18 cellular contexts compared by ENCODE assay signal in the genomic region with DNA sequence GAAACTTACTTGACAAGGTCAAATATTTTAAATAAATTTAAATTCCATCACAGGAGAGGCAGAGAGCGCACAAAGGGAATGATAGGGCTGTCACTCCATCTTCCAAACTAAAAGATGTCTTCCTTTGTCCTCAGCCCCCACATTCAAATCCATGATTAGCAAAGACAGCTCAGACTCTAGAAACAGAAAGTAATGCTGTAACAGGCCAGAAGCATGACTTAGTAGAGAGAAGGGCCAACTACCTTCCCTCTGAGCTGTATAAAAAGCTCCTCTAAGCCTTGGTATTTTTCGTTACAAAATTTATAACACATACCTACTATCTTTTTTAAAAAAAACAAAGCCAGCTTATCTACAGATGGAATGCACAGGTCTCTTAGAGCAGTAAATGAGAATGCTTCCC.
"Had no signal": no experiment of that assay in that cellular context is flagged by ENCODE, and none has a peak within 500 bp of the region (broad histone marks: within the 10 kb centered on the region; RNA-seq: fewer than 3 reads in every experiment).

No MANE protein-coding gene starts in this region.

- DNase-seq: effector CD4-positive, alpha-beta T cell; foreskin melanocyte; left colon; left ventricle myocardium superior; mesendoderm; naive thymus-derived CD8-positive, alpha-beta T cell; ovary; small intestine; stimulated activated CD4-positive, alpha-beta T cell treated with anti-CD3 and anti-CD28 coated beads, Interleukin-12 subunit alpha, Interleukin-12 subunit beta, amount 100 ng/mL, for 4 hours; stimulated activated naive CD4-positive, alpha-beta T cell; stomach; substantia nigra; transverse colon had no signal

- H3K27me3 ChIP-seq: hepatocyte, ovary, stomach, transverse colon had no signal

- H3K9me3 ChIP-seq: ovary, stomach, thoracic aorta, transverse colon had no signal

- H2AFZ ChIP-seq: hepatocyte had no signal

- H3K4me3 ChIP-seq: coronary artery, hepatocyte, lung, ovary, stomach, thoracic aorta, transverse colon had no signal

- H3K36me3 ChIP-seq: ovary, stomach, transverse colon had no signal

- H3K79me2 ChIP-seq: hepatocyte had no signal

- FAIRE-seq: small intestine had no signal

- H3K27ac ChIP-seq: coronary artery, hepatocyte, ovary, stomach, thoracic aorta, transverse colon had no signal

- H3K4me1 ChIP-seq: stomach, transverse colon had no signal

- H3K4me2 ChIP-seq: hepatocyte had no signal

- ATAC-seq: left colon; left ventricle myocardium superior; naive thymus-derived CD8-positive, alpha-beta T cell; right cardiac atrium had no signal
